In the genomic region with DNA sequence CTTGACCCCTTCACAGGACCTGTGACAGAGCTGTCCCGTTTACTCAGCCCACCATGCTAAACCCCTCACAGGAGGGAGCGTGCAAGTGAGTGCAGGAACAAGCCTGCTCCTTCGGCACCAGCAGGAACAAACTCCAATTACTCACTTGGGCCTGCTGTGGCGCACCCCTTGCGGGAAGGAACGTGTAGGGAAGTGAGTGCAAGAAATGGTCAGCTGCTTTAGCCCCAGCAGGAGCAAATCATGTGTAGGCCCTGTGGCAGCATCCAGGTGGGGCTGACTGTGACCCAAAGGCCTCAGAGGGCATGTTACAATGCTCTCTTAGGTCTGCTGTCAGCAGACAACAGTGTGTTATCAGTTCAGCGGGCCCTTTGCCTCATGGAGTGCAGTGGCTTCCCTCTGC, we compare ENCODE assay signal across 30 cellular contexts.
"Had no signal": no experiment of that assay in that cellular context is flagged by ENCODE, and none has a peak within 500 bp of the region (broad histone marks: within the 10 kb centered on the region; RNA-seq: fewer than 3 reads in every experiment).

No MANE protein-coding gene starts in this region.

- ATAC-seq: activated CD4-positive, alpha-beta T cell treated with anti-CD3 and anti-CD28 coated beads for 36 hours; activated CD8-positive, alpha-beta T cell treated with anti-CD3 and anti-CD28 coated beads for 36 hours; activated T-cell treated with anti-CD3 and anti-CD28 coated beads, Interleukin-2, amount 50 U/mL, for 4 hours; activated T-helper 17 cell treated with anti-CD3 and anti-CD28 coated beads, Interleukin-2, amount 50 U/mL, for 72 hours; body of pancreas; effector memory CD8-positive, alpha-beta T cell; foreskin keratinocyte; gastrocnemius medialis; heart left ventricle; T-helper 17 cell had no signal

- H3K9me3 ChIP-seq: body of pancreas, esophagus muscularis mucosa, gastrocnemius medialis had no signal

- H3K4me3 ChIP-seq: body of pancreas, cardiac muscle cell, coronary artery, dorsolateral prefrontal cortex, esophagus muscularis mucosa, gastrocnemius medialis, heart left ventricle had no signal

- H3K27me3 ChIP-seq: body of pancreas, cardiac muscle cell, dorsolateral prefrontal cortex, esophagus muscularis mucosa, foreskin keratinocyte, gastrocnemius medialis, heart left ventricle had no signal

- DNase-seq: activated CD4-positive, alpha-beta T cell treated with anti-CD3 and anti-CD28 coated beads for 36 hours; activated CD4-positive, alpha-beta T cell treated with anti-CD3 and anti-CD28 coated beads, Interleukin-2, amount 50 U/mL, for 1 hour; activated CD4-positive, alpha-beta T cell treated with anti-CD3 and anti-CD28 coated beads, Interleukin-2, amount 50 U/mL, for 48 hours; activated CD4-positive, CD25-positive, alpha-beta regulatory T cell; activated CD4-positive, CD25-positive, alpha-beta regulatory T cell treated with anti-CD3 and anti-CD28 coated beads, Interleukin-2, amount 50 U/mL, for 72 hours; activated CD8-positive, alpha-beta memory T cell treated with anti-CD3 and anti-CD28 coated beads for 24 hours; activated CD8-positive, alpha-beta T cell treated with anti-CD3 and anti-CD28 coated beads for 36 hours; activated effector memory CD4-positive, alpha-beta T cell treated with Interleukin-2 at 50 U/mL for 16 hours; activated gamma-delta T cell treated with Interleukin-2 at 50 U/mL for 16 hours; activated naive CD4-positive, alpha-beta T cell treated with anti-CD3 and anti-CD28 coated beads, Interleukin-2, amount 50 U/mL, for 16 hours; activated naive CD4-positive, alpha-beta T cell treated with Interleukin-2 at 50 U/mL for 16 hours; activated T-cell treated with anti-CD3 and anti-CD28 coated beads, Interleukin-2, amount 50 U/mL, for 4 hours; amniotic stem cell; anterior cingulate cortex; central memory CD4-positive, alpha-beta T cell; dorsolateral prefrontal cortex; effector memory CD8-positive, alpha-beta T cell; erythroblast; foreskin keratinocyte; gastrocnemius medialis; glutamatergic neuron; heart left ventricle; T-helper 1 cell; T-helper 17 cell; T1000 had no signal

- H3K4me1 ChIP-seq: body of pancreas, foreskin keratinocyte had no signal

- H3K27ac ChIP-seq: body of pancreas, cardiac muscle cell, coronary artery, dorsolateral prefrontal cortex, esophagus muscularis mucosa, foreskin keratinocyte, gastrocnemius medialis, heart left ventricle had no signal

- H3K36me3 ChIP-seq: cardiac muscle cell, esophagus muscularis mucosa, gastrocnemius medialis, heart left ventricle had no signal
